ENCODE assay signal across 16 cellular contexts in genomic region chr2:21041943-21042707, GRCh38. TPM values are rescaled to one million over a fixed set of nuclear protein-coding genes. Genes with fewer than 3 reads are reported as not detected.
A peak's percentile ranks its signal among the peaks of the same experiment; 100 is the strongest.
DNase-seq lines count a peak whose midpoint lies in the region; ATAC-seq, FAIRE-seq and TF ChIP-seq lines count a peak whose summit lies in the region.
"Had no signal": no experiment of that assay in that cellular context is flagged by ENCODE, and none has a peak within 500 bp of the region (broad histone marks: within the 10 kb centered on the region; RNA-seq: fewer than 3 reads in every experiment).

No MANE protein-coding gene starts in this region.

- no peaks in the 10 kb centered on the region for H3K9me2 ChIP-seq in SK-N-SH

- H3K27ac ChIP-seq in SK-N-SH (ENCODE audit: low read depth in 2 of 2, low read length in 1 of 2) (no peak overlapping the region; a peak in 1 of 4 replicates), HepG2 (ENCODE audit: extremely low read length, insufficient read depth, low read length) (peak overlapping the region; percentile 99)
- H3K27ac ChIP-seq: BLaER1, colonic mucosa, neutrophil, upper lobe of left lung had no signal

- intact Hi-C loops in HepG2 (cut with micrococcal nuclease; ENCODE audit: unreplicated experiment) = no loop called here

- FAIRE-seq in HepG2 (lab: Jason Lieb, UNC) (peak; percentile 56), D721Med (lab: Jason Lieb, UNC) (no peak)
- FAIRE-seq: G401.6 had no signal

- peak; percentile 2 for DNase-seq in AG09309 (ENCODE audit: low read depth)
- DNase-seq in SK-N-SH = peak; percentile 72
- peak; percentile 10 to 50 for DNase-seq in foreskin fibroblast
- peak; percentile 92 for DNase-seq in HepG2 (ENCODE audit: low spot score)
- no peak for DNase-seq in dermis blood vessel endothelial cell
- no peak for DNase-seq in D721Med (ENCODE audit: insufficient read length, low spot score)
- no peak for DNase-seq in cerebellar cortex (ENCODE audit: low spot score)
- DNase-seq in GM19238 (ENCODE audit: insufficient read length, low spot score) = no peak

- H3K9ac ChIP-seq in SK-N-SH (no peak overlapping the region), HepG2 (ENCODE audit: insufficient read depth, low read depth, low read length) (peak overlapping the region; percentile 98)
- H3K9ac ChIP-seq: BLaER1 had no signal

- no peak overlapping the region for H2AFZ ChIP-seq in SK-N-SH (ENCODE audit: low read depth)
- H2AFZ ChIP-seq in HepG2 (ENCODE audit: low read length) = no peak overlapping the region

- 26% methylated on average over 16 of the region's 16 CpGs for WGBS in SK-N-SH (ENCODE audit: low lambda C conversion rate)
- 1% methylated on average over 16 of the region's 16 CpGs for WGBS in HepG2 (ENCODE audit: low lambda C conversion rate)

- POLR2A ChIA-PET in SK-N-SH (lab: Yijun Ruan, JAX) (no interaction called here), HepG2 (lab: Yijun Ruan, JAX) (interaction anchor here (0.8 to 13.2 kb wide), 26 partner anchors 9 to 123 kb away, joined by 3 to 317 read pairs (median 6); partner anchors contain the start of gene TDRD15)

- H3K27me3 ChIP-seq in SK-N-SH (ENCODE audit: insufficient read depth) (no peaks in the 10 kb centered on the region; the same call in 1 of the 2 replicates), HepG2 (ENCODE audit: control insufficient read depth in 1 of 2, insufficient read depth in 2 of 2, low read length in 2 of 2) (no peaks in the 10 kb centered on the region; a peak in 1 of 5 replicates)

- TF ChIP-seq EP300 in SK-N-SH (IDR thresholded peaks at IDR 0.05; ENCODE audit: borderline replicate concordance in 1 of 2, low read depth in 1 of 2, low read length in 1 of 2) = peak in 1 of 2 experiments; percentile 58; a peak in 2 of 4 replicates
- TF ChIP-seq EP300 in HepG2 (IDR thresholded peaks at IDR 0.05; ENCODE audit: low read depth in 2 of 2, low read length in 2 of 2) = peak; percentile 72 to 95
- TF ChIP-seq EP300 in HepG2 (CRISPR knock-in tag; IDR thresholded peaks at IDR 0.05; ENCODE audit: borderline replicate concordance) = peak; percentile 95

- TF ChIP-seq CTCF in AG09309 (IDR thresholded peaks at IDR 0.05; ENCODE audit: control insufficient read depth, insufficient read depth, low read depth, low read length, missing control alignments) (no peak), SK-N-SH (IDR thresholded peaks at IDR 0.05) (no peak), foreskin fibroblast (IDR thresholded peaks at IDR 0.05; ENCODE audit: low read depth, low read length) (no peak), HepG2 (CRISPR knock-in tag; IDR thresholded peaks at IDR 0.05) (peak; percentile 31; the same call in 1 of the 2 replicates), D721Med (IDR thresholded peaks at IDR 0.05; ENCODE audit: insufficient read depth, missing control alignments) (no peak)

- ATAC-seq in HepG2 = peak; percentile 40

- H3K79me2 ChIP-seq in SK-N-SH (ENCODE audit: insufficient read depth) (no peaks in the 10 kb centered on the region), HepG2 (ENCODE audit: insufficient read depth, low read length) (peaks cover 80% of the 10 kb centered on the region)

- TF ChIP-seq POLR2A in HepG2 (IDR thresholded peaks at IDR 0.05; ENCODE audit: insufficient read depth in 1 of 2, low read depth in 2 of 2, low read length in 2 of 2) = peak in 1 of 2 experiments; percentile 92; a peak in 2 of 4 replicates

- H3K36me3 ChIP-seq in SK-N-SH (replicated peaks in 1 of 2; ENCODE audit: control insufficient read depth in 1 of 2, insufficient read depth in 2 of 2, low read length in 1 of 2) (no peaks in the 10 kb centered on the region), HepG2 (replicated peaks in 1 of 2; ENCODE audit: control insufficient read depth in 1 of 2, insufficient read depth in 2 of 2, low read length in 2 of 2) (peaks cover 31 to 59% of the 10 kb centered on the region in 2 experiments)
- H3K36me3 ChIP-seq: BLaER1, colonic mucosa, neutrophil, upper lobe of left lung had no signal

- H3K4me1 ChIP-seq in SK-N-SH (ENCODE audit: control insufficient read depth in 1 of 2, insufficient read depth in 2 of 2, low read depth in 1 of 2, low read length in 1 of 2) (peaks cover 0 to 16% of the 10 kb centered on the region in 2 experiments; a peak in 2 of 4 replicates), HepG2 (ENCODE audit: insufficient read depth, low read length) (peaks cover 76% of the 10 kb centered on the region)
- H3K4me1 ChIP-seq: BLaER1 had no signal

- BruUV-seq in HepG2 (replicated peaks; lab: Mats Ljungman, UMichigan) = TSS peak; percentile 35

- CTCF ChIA-PET in SK-N-SH (lab: Yijun Ruan, JAX) = interaction anchor here (0.6 to 9.3 kb wide), 58 partner anchors 10 to 1314 kb away, joined by 3 to 315 read pairs (median 4); partner anchors contain the start of genes HS1BP3 and TDRD15
- CTCF ChIA-PET in HepG2 (lab: Yijun Ruan, JAX; ENCODE audit: low intra/inter-chr PET ratio, low total read pairs) = interaction anchor here (1.4 to 4.7 kb wide), 4 partner anchors 14 to 123 kb away, joined by 6 to 92 read pairs (median 14); no protein-coding TSS in a partner anchor

- no peak for TF ChIP-seq RAD21 in SK-N-SH (IDR thresholded peaks at IDR 0.05; ENCODE audit: low read length)
- peak; percentile 15; the same call in 1 of the 2 replicates for TF ChIP-seq RAD21 in HepG2 (CRISPR knock-in tag; IDR thresholded peaks at IDR 0.05)

- H3K4me2 ChIP-seq in SK-N-SH (no peak overlapping the region), HepG2 (ENCODE audit: low read depth, low read length) (peak overlapping the region; percentile 93)
- H3K4me2 ChIP-seq: BLaER1 had no signal

- H3K9me3 ChIP-seq in SK-N-SH (no peaks in the 10 kb centered on the region), HepG2 (ENCODE audit: low read length) (no peaks in the 10 kb centered on the region)
- H3K9me3 ChIP-seq: BLaER1, colonic mucosa, neutrophil, upper lobe of left lung had no signal

- in situ Hi-C loops in HepG2 (cut with HindIII; ENCODE audit: extremely low pct_ligation_motif_present, low pct_unique_long_range_greater_than_20kb) = loop anchor here (5.0 kb wide), 1 partner anchor 75 kb away; no protein-coding TSS in a partner anchor

- H3K4me3 ChIP-seq in AG09309 (ENCODE audit: control insufficient read depth, low read depth, low read length) = no peak overlapping the region
- H3K4me3 ChIP-seq in SK-N-SH (ENCODE audit: low read depth in 2 of 2, low read length in 1 of 2) = peak overlapping the region in 1 of 2 experiments; percentile 19; a peak in 1 of 4 replicates
- H3K4me3 ChIP-seq in foreskin fibroblast (ENCODE audit: low read depth in 1 of 2, low read length in 2 of 2) = no peak overlapping the region
- peak overlapping the region; percentile 88 to 96 (median 91) for H3K4me3 ChIP-seq in HepG2 (replicated peaks in 1 of 3; ENCODE audit: insufficient read depth in 1 of 3, low read depth in 2 of 3, low read length in 3 of 3)
- H3K4me3 ChIP-seq: BLaER1, colonic mucosa, K562, upper lobe of left lung had no signal

- H4K20me1 ChIP-seq in SK-N-SH (ENCODE audit: insufficient read depth) (no peaks in the 10 kb centered on the region), HepG2 (ENCODE audit: insufficient read depth, low read length) (peaks cover 62% of the 10 kb centered on the region)
- H4K20me1 ChIP-seq: BLaER1 had no signal

- no peaks in the 10 kb centered on the region for H3F3A ChIP-seq in SK-N-SH (replicated peaks; ENCODE audit: insufficient read depth)

TF ChIP-seq in SK-N-SH, 30 proteins besides CTCF, POLR2A, EP300 and RAD21 (continues in another document):
- TF ChIP-seq GATA2 (CRISPR knock-in tag; IDR thresholded peaks at IDR 0.05) = peak; percentile 30; the same call in 1 of the 2 replicates

TF ChIP-seq in HepG2, 621 proteins besides CTCF, POLR2A, EP300 and RAD21 (continues in another document):
- TF ChIP-seq HBP1 (CRISPR knock-in tag; IDR thresholded peaks at IDR 0.05; ENCODE audit: low read depth) = no peak; the same call in none of the 2 replicates

RNA-seq across cellular contexts. Expression of gene APOB, which starts 1.7 kb away (rescaled TPM):
- polyA plus RNA-seq in SK-N-SH (2012; rRNA removed) (not detected in 2 replicates), HepG2 (2011; rRNA removed) (1,226 and 1,569 TPM in 2 replicates)
- under 0.01 TPM in 1 of 2 replicates, not detected in the other for polyA plus RNA-seq in SK-N-SH (2012; cell fraction: cytosol; rRNA removed)
- under 0.01 TPM in 1 of 2 replicates, not detected in the other for polyA plus RNA-seq in SK-N-SH (2012; cell fraction: nucleus; rRNA removed)
- total RNA-seq in HepG2 (2016; rRNA removed; fragmentation: Illumina TruSeq; extraction: Trizol) (2,017 and 2,515 TPM in 2 replicates), dermis blood vessel endothelial cell (under 0.01 and 0.09 TPM in 2 replicates)
- total RNA-seq in HepG2 (2016; cell fraction: cytosol; rRNA removed; fragmentation: Illumina TruSeq; extraction: Trizol; ENCODE audit: low read depth) = 102 and 113 TPM in 2 replicates
- total RNA-seq in HepG2 (2016; cell fraction: insoluble cytoplasmic fraction; rRNA removed; fragmentation: Illumina TruSeq; extraction: Trizol) = 1,811 and 2,334 TPM in 2 replicates
- 341 and 391 TPM in 2 replicates for total RNA-seq in HepG2 (2016; cell fraction: membrane; rRNA removed; fragmentation: Illumina TruSeq; extraction: Trizol)
- 3,623 and 4,305 TPM in 2 replicates for total RNA-seq in HepG2 (2016; cell fraction: nucleus; rRNA removed; fragmentation: Illumina TruSeq; extraction: Trizol)
- polyA plus RNA-seq in HepG2 (2011; cell fraction: cytosol; rRNA removed) = 779 and 1,118 TPM in 2 replicates
- 609 and 698 TPM in 2 replicates for polyA plus RNA-seq in HepG2 (2011; cell fraction: nucleus; rRNA removed)
- polyA plus RNA-seq in HepG2 (2012) = 1,387 and 2,007 TPM in 2 replicates
- polyA plus RNA-seq in HepG2 (2016; cell fraction: cytosol; fragmentation: Illumina TruSeq; extraction: Trizol; ENCODE audit: low read depth) = 27.1 and 29.9 TPM in 2 replicates
- polyA plus RNA-seq in HepG2 (2016; cell fraction: insoluble cytoplasmic fraction; fragmentation: Illumina TruSeq; extraction: Trizol; ENCODE audit: low read depth) = 658 and 677 TPM in 2 replicates
- polyA plus RNA-seq in HepG2 (2016; cell fraction: membrane; fragmentation: Illumina TruSeq; extraction: Trizol; ENCODE audit: low read depth) = 39.5 and 51.6 TPM in 2 replicates
- 1,507 and 1,591 TPM in 2 replicates for polyA plus RNA-seq in HepG2 (2016; cell fraction: nucleus; fragmentation: Illumina TruSeq; extraction: Trizol; ENCODE audit: insufficient read depth, low read depth)
- 3.3 and 5,189 TPM in 2 replicates for polyA minus RNA-seq in HepG2 (2011; rRNA and poly(A)+ RNA removed; ENCODE audit: low replicate concordance)
- 4,783 and 5,517 TPM in 2 replicates for polyA minus RNA-seq in HepG2 (2011; cell fraction: cytosol; rRNA and poly(A)+ RNA removed)
- 3,357 and 4,547 TPM in 2 replicates for polyA minus RNA-seq in HepG2 (2011; cell fraction: nucleus; rRNA and poly(A)+ RNA removed)
- total RNA-seq: activated B cell treated with CpG ODN at 0.5 μM for 24 hours, mammary epithelial cell had no signal
- polyA plus RNA-seq: K562, mammary epithelial cell had no signal

Comparison
In these comparisons a context has a peak if more than half of its experiments do, and no peak if none do; other contexts are left out.
1. DNase-seq: peak in AG09309 (single experiment), SK-N-SH (single experiment), foreskin fibroblast (2 of 2) and HepG2 (single experiment); none in dermis blood vessel endothelial cell (single experiment), D721Med (single experiment), cerebellar cortex (single experiment) and GM19238 (single experiment).
2. H3K4me3 ChIP-seq: peak in HepG2 (3 of 3); none in AG09309 (single experiment) and foreskin fibroblast (0 of 2).
3. RNA of gene APOB, which starts 1.7 kb away (total RNA-seq): 102 to 4,305 TPM in HepG2; under 0.01 to 0.09 TPM in dermis blood vessel endothelial cell; every median in the first group is over 10 times any median in the second.